8 cellular contexts compared by ENCODE assay signal in genomic region chr15:76139368-76140068, GRCh38.
DNase-seq lines count a peak whose midpoint lies in the region; ATAC-seq and TF ChIP-seq lines count a peak whose summit lies in the region.

No MANE protein-coding gene starts in this region.

- H2AFZ ChIP-seq in Loucy (ENCODE audit: low read length) (no peak overlapping the region), SU-DHL-6 (ENCODE audit: low read depth, low read length, severe bottlenecking) (no peak overlapping the region)

- H3K36me3 ChIP-seq in Loucy (ENCODE audit: insufficient read depth, low read length), result no peaks in the 10 kb centered on the region
- no peaks in the 10 kb centered on the region for H3K36me3 ChIP-seq in SU-DHL-6 (ENCODE audit: low read length)
- H3K36me3 ChIP-seq in adipocyte (ENCODE audit: control insufficient read depth, insufficient read depth, low read length, severe bottlenecking), result no peaks in the 10 kb centered on the region

- H3K9me2 ChIP-seq in Loucy (replicated peaks; ENCODE audit: low read depth, low read length), result no peaks in the 10 kb centered on the region
- H3K9me2 ChIP-seq in SU-DHL-6 (replicated peaks; ENCODE audit: insufficient read depth, low read length), result no peaks in the 10 kb centered on the region

- intact Hi-C loops in right cardiac atrium (cut with DNase I), result loop anchor here (2.0 to 5.0 kb wide), 4 partner anchors 81 to 327 kb away; partner anchors contain the start of gene TMEM266 (in 3 of the 4)

- H3K27me3 ChIP-seq in Loucy (ENCODE audit: insufficient read depth, low read length, poor library complexity, severe bottlenecking) (no peaks in the 10 kb centered on the region), SU-DHL-6 (ENCODE audit: low read length) (no peaks in the 10 kb centered on the region), adipocyte (replicated peaks; ENCODE audit: control insufficient read depth, insufficient read depth, low read length) (peaks cover 60% of the 10 kb centered on the region), right cardiac atrium (ENCODE audit: control insufficient read depth, insufficient read depth) (no peaks in the 10 kb centered on the region)

- H3K9me3 ChIP-seq in Loucy (ENCODE audit: insufficient read depth, low read depth, low read length), result no peaks in the 10 kb centered on the region
- no peaks in the 10 kb centered on the region for H3K9me3 ChIP-seq in SU-DHL-6 (ENCODE audit: insufficient read depth, low read length)
- peaks cover 5% of the 10 kb centered on the region for H3K9me3 ChIP-seq in adipocyte (ENCODE audit: control insufficient read depth, low read length)
- H3K9me3 ChIP-seq in right cardiac atrium (ENCODE audit: control insufficient read depth, low read length), result no peaks in the 10 kb centered on the region

- TF ChIP-seq CTCF in Loucy (conservative IDR thresholded peaks at IDR 0.05; ENCODE audit: low read length), result peak; percentile 97
- peak; percentile 75 for TF ChIP-seq CTCF in SU-DHL-6 (IDR thresholded peaks at IDR 0.05; ENCODE audit: insufficient read depth, low read length, poor library complexity, severe bottlenecking)

- DNase-seq in AG20443 (ENCODE audit: low spot score) (peak; percentile 91), adipocyte (ENCODE audit: low read depth) (peak; percentile 82), right cardiac atrium (peak in 2 of 3 donors; percentile 62 to 76), retina (peak; percentile 86)

- H3K9ac ChIP-seq in Loucy (ENCODE audit: low read depth, low read length, poor library complexity, severe bottlenecking) (no peak overlapping the region), SU-DHL-6 (ENCODE audit: low read length) (no peak overlapping the region), adipocyte (ENCODE audit: low read length) (peak overlapping the region; percentile 13)

- ATAC-seq in GM18907 (IDR thresholded peaks at IDR 0.05; ENCODE audit: unreplicated experiment), result peak; percentile 65
- ATAC-seq in right cardiac atrium, result peak; percentile 81 to 88
- ATAC-seq in HG03039 (IDR thresholded peaks at IDR 0.05; ENCODE audit: unreplicated experiment), result no peak

- 18% methylated on average over 16 of the region's 16 CpGs for WGBS in right cardiac atrium

- H3K4me2 ChIP-seq in Loucy (ENCODE audit: low read depth, low read length, poor library complexity, severe bottlenecking) (no peak overlapping the region), SU-DHL-6 (ENCODE audit: low read depth, low read length, poor library complexity, severe bottlenecking) (no peak overlapping the region)

- H3K27ac ChIP-seq in SU-DHL-6 (ENCODE audit: low read depth, low read length) (no peak overlapping the region), right cardiac atrium (ENCODE audit: low read length) (no peak overlapping the region)

- H3K4me1 ChIP-seq in Loucy (ENCODE audit: insufficient read depth, low read length, poor library complexity, severe bottlenecking) (no peaks in the 10 kb centered on the region), adipocyte (ENCODE audit: control insufficient read depth, insufficient read depth, low read length) (peaks cover 8% of the 10 kb centered on the region), right cardiac atrium (ENCODE audit: control insufficient read depth, insufficient read depth, low read length) (peaks cover 1% of the 10 kb centered on the region)

- no peaks in the 10 kb centered on the region for H3F3A ChIP-seq in Loucy (ENCODE audit: low read depth)
- no peaks in the 10 kb centered on the region for H3F3A ChIP-seq in SU-DHL-6 (ENCODE audit: insufficient read depth)

- H3K79me2 ChIP-seq in Loucy (ENCODE audit: insufficient read depth, low read length), result no peaks in the 10 kb centered on the region
- H3K79me2 ChIP-seq in SU-DHL-6 (ENCODE audit: insufficient read depth, low read length), result no peaks in the 10 kb centered on the region

- H3K4me3 ChIP-seq in Loucy (ENCODE audit: low read length, poor library complexity, severe bottlenecking) (no peak overlapping the region), SU-DHL-6 (ENCODE audit: insufficient read depth, low read length, poor library complexity, severe bottlenecking) (no peak overlapping the region), adipocyte (ENCODE audit: low read length) (no peak overlapping the region), right cardiac atrium (ENCODE audit: low read length) (no peak overlapping the region)

- H4K20me1 ChIP-seq in Loucy (ENCODE audit: insufficient read depth, low read length, poor library complexity, severe bottlenecking), result no peaks in the 10 kb centered on the region
- H4K20me1 ChIP-seq in SU-DHL-6 (ENCODE audit: low read depth, low read length), result no peaks in the 10 kb centered on the region
